In genomic region chr19:34135033-34135370, GRCh38 we compare ENCODE assay signal across 1 cellular context.
TF ChIP-seq lines count a peak whose summit lies in the region.

No MANE protein-coding gene starts in this region.

TF ChIP-seq in HepG2, 621 proteins besides CTCF, POLR2A, EP300 and RAD21 (continued from another document):
- TF ChIP-seq ZNF280B (CRISPR knock-in tag; IDR thresholded peaks at IDR 0.05; ENCODE audit: borderline replicate concordance) (no peak), ZNF441 (CRISPR knock-in tag; IDR thresholded peaks at IDR 0.05; ENCODE audit: borderline replicate concordance) (no peak)
